Comparison of ENCODE assay signal across 1 cellular context in the genomic region with DNA sequence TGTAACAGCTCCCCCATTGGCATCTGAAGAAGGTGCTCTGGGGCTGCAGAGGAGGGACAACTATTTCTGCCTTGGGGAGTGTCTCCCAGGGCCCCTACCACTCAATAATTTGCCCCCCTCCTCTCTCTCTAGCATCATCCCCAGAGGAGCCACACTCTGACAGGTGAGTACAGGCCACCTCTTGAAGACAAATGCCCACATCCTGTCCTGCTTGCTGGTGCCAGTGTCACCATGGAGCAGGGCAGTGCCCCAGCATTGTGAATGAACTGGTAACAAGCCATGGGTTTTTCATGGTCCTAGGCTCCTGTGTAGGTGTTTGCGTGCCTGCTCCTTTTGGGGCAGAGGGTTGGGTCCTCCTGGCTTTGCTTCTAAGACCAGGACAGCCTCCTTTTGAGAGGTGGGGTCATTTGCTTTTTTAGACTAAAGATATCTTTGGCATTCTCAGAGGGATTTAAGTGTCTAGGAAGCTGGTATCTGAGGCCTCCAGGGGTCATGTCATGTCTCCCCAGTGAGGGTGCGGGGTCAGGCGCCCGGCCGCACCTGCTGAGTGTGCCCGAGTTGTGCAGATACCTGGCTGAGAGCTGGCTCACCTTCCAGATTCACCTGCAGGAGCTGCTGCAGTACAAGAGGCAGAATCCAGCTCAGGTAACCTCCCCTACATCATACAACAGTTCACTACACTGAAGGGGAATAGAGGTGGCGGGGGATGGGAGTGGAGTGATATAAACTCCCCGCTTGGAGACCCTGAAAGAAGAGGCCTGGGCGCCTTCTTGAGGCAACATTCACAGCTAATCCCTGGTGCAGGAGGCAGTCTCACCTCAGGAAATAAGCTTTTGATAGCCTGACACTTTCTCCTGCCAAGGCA.
TF ChIP-seq lines count a peak whose summit lies in the region.

No MANE protein-coding gene starts in this region.

TF ChIP-seq in A549, 52 proteins besides CTCF, POLR2A, EP300 and RAD21:
- TF ChIP-seq NFE2L2 (conservative IDR thresholded peaks at IDR 0.05; ENCODE audit: low read length) (no peak), EHMT2 (IDR thresholded peaks at IDR 0.05; ENCODE audit: low read depth) (no peak), SMC3 (IDR thresholded peaks at IDR 0.05) (no peak), TP53 (CRISPR knock-in tag; IDR thresholded peaks at IDR 0.05) (no peak), KDM5A (IDR thresholded peaks at IDR 0.05) (no peak), EHF (CRISPR knock-in tag; IDR thresholded peaks at IDR 0.05) (no peak), ZSCAN20 (CRISPR knock-in tag; IDR thresholded peaks at IDR 0.05) (no peak), FOXS1 (CRISPR knock-in tag; IDR thresholded peaks at IDR 0.05) (no peak), PHF8 (IDR thresholded peaks at IDR 0.05; ENCODE audit: borderline replicate concordance, low read depth) (no peak)
- TF ChIP-seq, protein P1, sequence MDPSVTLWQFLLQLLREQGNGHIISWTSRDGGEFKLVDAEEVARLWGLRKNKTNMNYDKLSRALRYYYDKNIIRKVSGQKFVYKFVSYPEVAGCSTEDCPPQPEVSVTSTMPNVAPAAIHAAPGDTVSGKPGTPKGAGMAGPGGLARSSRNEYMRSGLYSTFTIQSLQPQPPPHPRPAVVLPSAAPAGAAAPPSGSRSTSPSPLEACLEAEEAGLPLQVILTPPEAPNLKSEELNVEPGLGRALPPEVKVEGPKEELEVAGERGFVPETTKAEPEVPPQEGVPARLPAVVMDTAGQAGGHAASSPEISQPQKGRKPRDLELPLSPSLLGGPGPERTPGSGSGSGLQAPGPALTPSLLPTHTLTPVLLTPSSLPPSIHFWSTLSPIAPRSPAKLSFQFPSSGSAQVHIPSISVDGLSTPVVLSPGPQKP (IDR thresholded peaks at IDR 0.05; ENCODE audit: low read depth, low read length): no peak
- TF ChIP-seq, protein P2, sequence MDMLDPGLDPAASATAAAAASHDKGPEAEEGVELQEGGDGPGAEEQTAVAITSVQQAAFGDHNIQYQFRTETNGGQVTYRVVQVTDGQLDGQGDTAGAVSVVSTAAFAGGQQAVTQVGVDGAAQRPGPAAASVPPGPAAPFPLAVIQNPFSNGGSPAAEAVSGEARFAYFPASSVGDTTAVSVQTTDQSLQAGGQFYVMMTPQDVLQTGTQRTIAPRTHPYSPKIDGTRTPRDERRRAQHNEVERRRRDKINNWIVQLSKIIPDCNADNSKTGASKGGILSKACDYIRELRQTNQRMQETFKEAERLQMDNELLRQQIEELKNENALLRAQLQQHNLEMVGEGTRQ (IDR thresholded peaks at IDR 0.05): no peak
- TF ChIP-seq, protein P3, sequence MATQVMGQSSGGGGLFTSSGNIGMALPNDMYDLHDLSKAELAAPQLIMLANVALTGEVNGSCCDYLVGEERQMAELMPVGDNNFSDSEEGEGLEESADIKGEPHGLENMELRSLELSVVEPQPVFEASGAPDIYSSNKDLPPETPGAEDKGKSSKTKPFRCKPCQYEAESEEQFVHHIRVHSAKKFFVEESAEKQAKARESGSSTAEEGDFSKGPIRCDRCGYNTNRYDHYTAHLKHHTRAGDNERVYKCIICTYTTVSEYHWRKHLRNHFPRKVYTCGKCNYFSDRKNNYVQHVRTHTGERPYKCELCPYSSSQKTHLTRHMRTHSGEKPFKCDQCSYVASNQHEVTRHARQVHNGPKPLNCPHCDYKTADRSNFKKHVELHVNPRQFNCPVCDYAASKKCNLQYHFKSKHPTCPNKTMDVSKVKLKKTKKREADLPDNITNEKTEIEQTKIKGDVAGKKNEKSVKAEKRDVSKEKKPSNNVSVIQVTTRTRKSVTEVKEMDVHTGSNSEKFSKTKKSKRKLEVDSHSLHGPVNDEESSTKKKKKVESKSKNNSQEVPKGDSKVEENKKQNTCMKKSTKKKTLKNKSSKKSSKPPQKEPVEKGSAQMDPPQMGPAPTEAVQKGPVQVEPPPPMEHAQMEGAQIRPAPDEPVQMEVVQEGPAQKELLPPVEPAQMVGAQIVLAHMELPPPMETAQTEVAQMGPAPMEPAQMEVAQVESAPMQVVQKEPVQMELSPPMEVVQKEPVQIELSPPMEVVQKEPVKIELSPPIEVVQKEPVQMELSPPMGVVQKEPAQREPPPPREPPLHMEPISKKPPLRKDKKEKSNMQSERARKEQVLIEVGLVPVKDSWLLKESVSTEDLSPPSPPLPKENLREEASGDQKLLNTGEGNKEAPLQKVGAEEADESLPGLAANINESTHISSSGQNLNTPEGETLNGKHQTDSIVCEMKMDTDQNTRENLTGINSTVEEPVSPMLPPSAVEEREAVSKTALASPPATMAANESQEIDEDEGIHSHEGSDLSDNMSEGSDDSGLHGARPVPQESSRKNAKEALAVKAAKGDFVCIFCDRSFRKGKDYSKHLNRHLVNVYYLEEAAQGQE (IDR thresholded peaks at IDR 0.05): no peak
